Comparison of ENCODE assay signal across 8 cellular contexts in genomic region chr11:111878766-111879636, GRCh38. TPM values are rescaled to one million over a fixed set of nuclear protein-coding genes. Genes with fewer than 3 reads are reported as not detected.
DNase-seq lines count a peak whose midpoint lies in the region; ATAC-seq and FAIRE-seq lines count a peak whose summit lies in the region.

Gene CFAP68, plus strand, starts transcription at chr11:111879541. Its CDS starts 20 bp downstream, at chr11:111879561.
A gene with protein sequence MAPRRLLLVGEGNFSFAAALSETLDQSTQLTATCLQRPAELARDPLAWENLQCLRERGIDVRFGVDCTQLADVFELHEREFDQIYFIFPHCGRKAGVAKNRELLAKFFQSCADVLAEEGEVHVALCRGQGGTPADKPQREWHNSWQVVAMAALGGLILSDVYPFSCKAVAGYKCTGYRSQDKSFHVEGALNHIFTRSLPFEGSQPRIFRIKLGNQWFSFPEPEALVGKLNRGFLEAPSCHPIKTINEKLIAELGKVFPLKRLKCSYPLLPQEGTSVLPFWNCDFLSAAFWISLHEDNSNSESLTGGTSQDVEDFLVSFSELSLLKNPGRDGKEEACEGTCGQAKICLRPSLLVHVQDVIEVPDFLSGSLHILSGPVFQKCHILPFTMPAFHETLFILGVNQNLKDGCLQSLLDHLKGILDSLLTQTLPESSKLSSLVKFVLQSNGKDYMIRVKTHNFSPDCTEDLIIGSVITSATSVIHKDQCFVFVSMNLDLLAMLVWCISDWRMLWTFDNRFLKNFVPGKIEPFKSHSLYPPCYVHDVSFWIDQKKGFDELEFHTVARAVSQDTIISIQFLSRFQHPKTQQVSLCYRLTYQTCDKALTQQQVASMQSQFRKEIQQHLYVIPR (minus strand): TSS chr11:111879165. CDS start chr11:111879132, 33 bp downstream.

- H3K27me3 Mint-ChIP-seq in activated T-helper 1 cell treated with anti-CD3 and anti-CD28 coated beads, Interleukin-12 subunit alpha, Interleukin-12 subunit beta, Interleukin-2, Interleukin-4 antibody, amounts not matched to agents 30 ng/mL and 10 ng/mL and 1 ng/mL, durations not matched to agents 14 hours and 24 hours and 36 hours (ENCODE audit: insufficient read depth): peaks cover 2% of the 10 kb centered on the region
- H3K27me3 Mint-ChIP-seq in naive B cell: no peaks in the 10 kb centered on the region
- no peaks in the 10 kb centered on the region for H3K27me3 Mint-ChIP-seq in stimulated activated memory B cell treated with anti-CD40 and anti-IgM and Interleukin-4, amounts not matched to agents 10 μg/mL and 1 μg/mL and 100 μg/mL, for 72 hours

- no peaks in the 10 kb centered on the region for H3K9me3 Mint-ChIP-seq in activated T-helper 1 cell treated with anti-CD3 and anti-CD28 coated beads, Interleukin-12 subunit alpha, Interleukin-12 subunit beta, Interleukin-2, Interleukin-4 antibody, amounts not matched to agents 30 ng/mL and 10 ng/mL and 1 ng/mL, durations not matched to agents 14 hours and 24 hours and 36 hours
- peaks cover 0 to 6% (median 0%) of the 10 kb centered on the region in 7 donors for H3K9me3 Mint-ChIP-seq in naive B cell
- H3K9me3 Mint-ChIP-seq in stimulated activated memory B cell treated with anti-CD40 and anti-IgM and Interleukin-4, amounts not matched to agents 10 μg/mL and 1 μg/mL and 100 μg/mL, for 72 hours: no peaks in the 10 kb centered on the region

- peak within 1 kb of the TSS; percentile 94 for H3K4me3 Mint-ChIP-seq in activated T-helper 1 cell treated with anti-CD3 and anti-CD28 coated beads, Interleukin-12 subunit alpha, Interleukin-12 subunit beta, Interleukin-2, Interleukin-4 antibody, amounts not matched to agents 30 ng/mL and 10 ng/mL and 1 ng/mL, durations not matched to agents 14 hours and 24 hours and 36 hours
- peak within 1 kb of the TSS; percentile 82 to 100 (median 96) for H3K4me3 Mint-ChIP-seq in naive B cell
- peak within 1 kb of the TSS; percentile 97 for H3K4me3 Mint-ChIP-seq in stimulated activated memory B cell treated with anti-CD40 and anti-IgM and Interleukin-4, amounts not matched to agents 10 μg/mL and 1 μg/mL and 100 μg/mL, for 72 hours

- H3K4me3 ChIP-seq in Karpas-422 (ENCODE audit: low read length): peak within 1 kb of the TSS; percentile 95

- H3K36me3 Mint-ChIP-seq in activated T-helper 1 cell treated with anti-CD3 and anti-CD28 coated beads, Interleukin-12 subunit alpha, Interleukin-12 subunit beta, Interleukin-2, Interleukin-4 antibody, amounts not matched to agents 30 ng/mL and 10 ng/mL and 1 ng/mL, durations not matched to agents 14 hours and 24 hours and 36 hours (ENCODE audit: low read depth): peaks cover 14% of the 10 kb centered on the region
- H3K36me3 Mint-ChIP-seq in naive B cell: no peaks in the 10 kb centered on the region
- peaks cover 6% of the 10 kb centered on the region for H3K36me3 Mint-ChIP-seq in stimulated activated memory B cell treated with anti-CD40 and anti-IgM and Interleukin-4, amounts not matched to agents 10 μg/mL and 1 μg/mL and 100 μg/mL, for 72 hours

- DNase-seq in EH (ENCODE audit: low read depth): peak; percentile 97
- peak; percentile 94 for DNase-seq in Karpas-422
- DNase-seq in RCC 7860 (ENCODE audit: low spot score): peak; percentile 93
- DNase-seq in activated T-helper 1 cell treated with anti-CD3 and anti-CD28 coated beads, Interleukin-12 subunit alpha, Interleukin-12 subunit beta, Interleukin-2, Interleukin-4 antibody, amounts not matched to agents 30 ng/mL and 10 ng/mL and 1 ng/mL, durations not matched to agents 14 hours and 24 hours and 36 hours (ENCODE audit: low spot score): peak; percentile 92
- peak; percentile 93 for DNase-seq in fibroblast of gingiva (ENCODE audit: low read depth)
- peak; percentile 97 for DNase-seq in naive B cell

- ATAC-seq in GM21825 (IDR thresholded peaks at IDR 0.05; ENCODE audit: unreplicated experiment): peak; percentile 78
- ATAC-seq in naive B cell (ENCODE audit: low read depth in 2 of 2): peak; percentile 83 to 85
- peak; percentile 96 for ATAC-seq in stimulated activated memory B cell treated with anti-CD40 and anti-IgM and Interleukin-4, amounts not matched to agents 10 μg/mL and 1 μg/mL and 100 μg/mL, for 72 hours

- peak within 1 kb of the TSS; percentile 72 for H3K27ac ChIP-seq in Karpas-422 (ENCODE audit: low read length)

- H3K4me2 ChIP-seq in Karpas-422 (ENCODE audit: low read depth, low read length, poor library complexity, severe bottlenecking): peak within 1 kb of the TSS; percentile 97

- no peaks in the 10 kb centered on the region for H3K9me2 ChIP-seq in Karpas-422 (replicated peaks; ENCODE audit: insufficient read depth, low read length)

- H3K27ac Mint-ChIP-seq in activated T-helper 1 cell treated with anti-CD3 and anti-CD28 coated beads, Interleukin-12 subunit alpha, Interleukin-12 subunit beta, Interleukin-2, Interleukin-4 antibody, amounts not matched to agents 30 ng/mL and 10 ng/mL and 1 ng/mL, durations not matched to agents 14 hours and 24 hours and 36 hours: peak within 1 kb of the TSS; percentile 100
- peak within 1 kb of the TSS; percentile 98 to 100 (median 100) for H3K27ac Mint-ChIP-seq in naive B cell
- H3K27ac Mint-ChIP-seq in stimulated activated memory B cell treated with anti-CD40 and anti-IgM and Interleukin-4, amounts not matched to agents 10 μg/mL and 1 μg/mL and 100 μg/mL, for 72 hours: peak within 1 kb of the TSS; percentile 97

- no peaks in the 10 kb centered on the region for H3K36me3 ChIP-seq in Karpas-422 (ENCODE audit: insufficient read depth, low read length)

- H3K4me1 ChIP-seq in Karpas-422 (ENCODE audit: low read length): peaks cover 13% of the 10 kb centered on the region

- FAIRE-seq in RCC 7860 (lab: Jason Lieb, UNC): peak; percentile 54

- no peaks in the 10 kb centered on the region for H3K9me3 ChIP-seq in Karpas-422 (ENCODE audit: low read length)

- no peaks in the 10 kb centered on the region for H3K27me3 ChIP-seq in Karpas-422 (ENCODE audit: low read length)

- H3K79me2 ChIP-seq in Karpas-422 (ENCODE audit: low read length): peaks cover 19% of the 10 kb centered on the region

- H2AFZ ChIP-seq in Karpas-422 (ENCODE audit: low read length): peak within 1 kb of the TSS; percentile 86; the same call in 1 of the 2 replicates

- H3K9ac ChIP-seq in Karpas-422 (ENCODE audit: low read length): peak within 1 kb of the TSS; percentile 92

- H4K20me1 ChIP-seq in Karpas-422 (ENCODE audit: insufficient read depth, low read depth, low read length): no peaks in the 10 kb centered on the region

- intact Hi-C loops in activated T-helper 1 cell treated with anti-CD3 and anti-CD28 coated beads, Interleukin-12 subunit alpha, Interleukin-12 subunit beta, Interleukin-2, Interleukin-4 antibody, amounts not matched to agents 30 ng/mL and 10 ng/mL and 1 ng/mL, durations not matched to agents 14 hours and 24 hours and 36 hours (cut with micrococcal nuclease): loop anchor here (1.0 to 10.0 kb wide), 13 partner anchors 8 to 1893 kb away; partner anchors contain the start of genes ALG9, BCO2, DLAT and NKAPD1

- peaks cover 26% of the 10 kb centered on the region for H3K4me1 Mint-ChIP-seq in activated T-helper 1 cell treated with anti-CD3 and anti-CD28 coated beads, Interleukin-12 subunit alpha, Interleukin-12 subunit beta, Interleukin-2, Interleukin-4 antibody, amounts not matched to agents 30 ng/mL and 10 ng/mL and 1 ng/mL, durations not matched to agents 14 hours and 24 hours and 36 hours (ENCODE audit: low read depth)
- peaks cover 9 to 22% (median 14%) of the 10 kb centered on the region in 3 donors for H3K4me1 Mint-ChIP-seq in naive B cell
- peaks cover 13% of the 10 kb centered on the region for H3K4me1 Mint-ChIP-seq in stimulated activated memory B cell treated with anti-CD40 and anti-IgM and Interleukin-4, amounts not matched to agents 10 μg/mL and 1 μg/mL and 100 μg/mL, for 72 hours

RNA-seq across cellular contexts. Expression of gene CFAP68, which starts in this region (rescaled TPM):
- 31.5 and 40.7 TPM in 2 replicates for total RNA-seq in Karpas-422 (2014; rRNA removed; shearing (Covaris generic); ENCODE audit: low replicate concordance)
- 17.7 and 22.3 TPM in 2 replicates for total RNA-seq in activated T-helper 1 cell treated with anti-CD3 and anti-CD28 coated beads, Interleukin-12 subunit alpha, Interleukin-12 subunit beta, Interleukin-2, Interleukin-4 antibody, amounts not matched to agents 30 ng/mL and 10 ng/mL and 1 ng/mL, durations not matched to agents 14 hours and 24 hours and 36 hours
- 10 to 100 TPM; 14.3 to 28.3 (median 18.5) TPM for polyA plus RNA-seq in naive B cell (ENCODE audit: low read depth in 6 of 6)

RNA-seq across cellular contexts. Expression of the second gene that starts in this region (rescaled TPM):
- total RNA-seq in Karpas-422 (2014; rRNA removed; shearing (Covaris generic); ENCODE audit: low replicate concordance): 2.5 and 5.2 TPM in 2 replicates
- 7.9 and 9.4 TPM in 2 replicates for total RNA-seq in activated T-helper 1 cell treated with anti-CD3 and anti-CD28 coated beads, Interleukin-12 subunit alpha, Interleukin-12 subunit beta, Interleukin-2, Interleukin-4 antibody, amounts not matched to agents 30 ng/mL and 10 ng/mL and 1 ng/mL, durations not matched to agents 14 hours and 24 hours and 36 hours
- 10 to 100 TPM in 1 of 6 donors, 1 to 10 TPM in 5; 3.0 to 10.6 (median 6.0) TPM for polyA plus RNA-seq in naive B cell (ENCODE audit: low read depth in 6 of 6)

Comparison
In these comparisons a context has a peak if more than half of its experiments do, and no peak if none do; other contexts are left out.
1. Peak in every context shown above with its lines: DNase-seq, ATAC-seq, H3K4me3 ChIP-seq and H3K27ac ChIP-seq.